Comparison of ENCODE assay signal across 40 cellular contexts in genomic region chr12:23502259-23502658, GRCh38.
"Had no signal": no experiment of that assay in that cellular context is flagged by ENCODE, and none has a peak within 500 bp of the region (broad histone marks: within the 10 kb centered on the region; RNA-seq: fewer than 3 reads in every experiment).

No MANE protein-coding gene starts in this region.

- FAIRE-seq: astrocyte, bronchial epithelial cell had no signal

- H3K36me3 Mint-ChIP-seq: activated naive CD4-positive, alpha-beta T cell treated with anti-CD3 and anti-CD28 coated beads, Interleukin-2, amount 10 ng/mL, durations not matched to agents 7 days and 5 days; activated naive CD4-positive, alpha-beta T cell treated with anti-CD3 and anti-CD28 coated beads, Interleukin-2, amount 50 U/mL, for 24 hours; activated naive CD4-positive, alpha-beta T cell treated with anti-CD3 and anti-CD28 coated beads, Interleukin-2, amount 50 U/mL, for 72 hours; activated naive CD8-positive, alpha-beta T cell; activated naive CD8-positive, alpha-beta T cell treated with anti-CD3 and anti-CD28 coated beads for 36 hours; activated naive CD8-positive, alpha-beta T cell treated with anti-CD3 and anti-CD28 coated beads, Interleukin-2, amount 10 ng/mL, durations not matched to agents 7 days and 5 days; brain had no signal

- H3K4me1 Mint-ChIP-seq: activated naive CD4-positive, alpha-beta T cell treated with anti-CD3 and anti-CD28 coated beads, Interleukin-2, amount 10 ng/mL, durations not matched to agents 7 days and 5 days; activated naive CD4-positive, alpha-beta T cell treated with anti-CD3 and anti-CD28 coated beads, Interleukin-2, amount 50 U/mL, for 24 hours; activated naive CD8-positive, alpha-beta T cell treated with anti-CD3 and anti-CD28 coated beads for 36 hours; activated naive CD8-positive, alpha-beta T cell treated with anti-CD3 and anti-CD28 coated beads, Interleukin-2, amount 10 ng/mL, durations not matched to agents 7 days and 5 days; activated naive CD8-positive, alpha-beta T cell treated with anti-CD3 and anti-CD28 coated beads, Interleukin-2, amount 50 U/mL, for 24 hours; activated T-helper 17 cell treated with anti-CD3 and anti-CD28 coated beads, Interleukin-2, amount 50 U/mL, for 72 hours; brain; central memory CD8-positive, alpha-beta T cell had no signal

- H3K4me3 Mint-ChIP-seq: activated naive CD4-positive, alpha-beta T cell treated with anti-CD3 and anti-CD28 coated beads for 36 hours; activated naive CD4-positive, alpha-beta T cell treated with anti-CD3 and anti-CD28 coated beads, Interleukin-2, amount 10 ng/mL, durations not matched to agents 7 days and 5 days; activated naive CD4-positive, alpha-beta T cell treated with anti-CD3 and anti-CD28 coated beads, Interleukin-2, amount 50 U/mL, for 24 hours; activated naive CD8-positive, alpha-beta T cell; activated naive CD8-positive, alpha-beta T cell treated with anti-CD3 and anti-CD28 coated beads for 36 hours; activated naive CD8-positive, alpha-beta T cell treated with anti-CD3 and anti-CD28 coated beads, Interleukin-2, amount 10 ng/mL, durations not matched to agents 7 days and 5 days; activated naive CD8-positive, alpha-beta T cell treated with anti-CD3 and anti-CD28 coated beads, Interleukin-2, amount 50 U/mL, for 24 hours; activated T-cell treated with anti-CD3 and anti-CD28 coated beads, Interleukin-2, amount 50 U/mL, for 24 hours; activated T-cell treated with anti-CD3 and anti-CD28 coated beads, Interleukin-2, amount 50 U/mL, for 4 hours; activated T-cell treated with anti-CD3 and anti-CD28 coated beads, Interleukin-2, amount 50 U/mL, for 72 hours; activated T-helper 1 cell treated with anti-CD3 and anti-CD28 coated beads, Interleukin-12 subunit alpha, Interleukin-12 subunit beta, Interleukin-2, Interleukin-4 antibody, amounts not matched to agents 30 ng/mL and 10 ng/mL and 1 ng/mL, durations not matched to agents 14 hours and 24 hours and 36 hours; activated T-helper 17 cell treated with anti-CD3 and anti-CD28 coated beads, Interleukin-2, amount 50 U/mL, for 72 hours; brain; central memory CD8-positive, alpha-beta T cell had no signal

- H3K4me3 ChIP-seq: adrenal gland, ascending aorta, body of pancreas, breast epithelium, cardiac muscle cell had no signal

- H3K4me1 ChIP-seq: adrenal gland, ascending aorta, body of pancreas, breast epithelium had no signal

- ATAC-seq: activated naive CD4-positive, alpha-beta T cell treated with anti-CD3 and anti-CD28 coated beads, Interleukin-2, amount 50 U/mL, for 72 hours; activated naive CD8-positive, alpha-beta T cell treated with anti-CD3 and anti-CD28 coated beads, Interleukin-2, amount 50 U/mL, for 24 hours; activated T-cell treated with anti-CD3 and anti-CD28 coated beads, Interleukin-2, amount 50 U/mL, for 4 hours; activated T-cell treated with anti-CD3 and anti-CD28 coated beads, Interleukin-2, amount 50 U/mL, for 72 hours; activated T-helper 17 cell treated with anti-CD3 and anti-CD28 coated beads, Interleukin-2, amount 50 U/mL, for 72 hours; body of pancreas had no signal

- H3K27ac ChIP-seq: adrenal gland, ascending aorta, body of pancreas, brain microvascular endothelial cell, breast epithelium, cardiac muscle cell had no signal

- DNase-seq: activated effector memory CD4-positive, alpha-beta T cell treated with anti-CD3 and anti-CD28 coated beads, Interleukin-2, amount 50 U/mL, for 16 hours; activated effector memory CD4-positive, alpha-beta T cell treated with Interleukin-2 at 50 U/mL for 16 hours; activated gamma-delta T cell; activated gamma-delta T cell treated with Interleukin-2 at 50 U/mL for 16 hours; activated naive CD4-positive, alpha-beta T cell; activated naive CD4-positive, alpha-beta T cell treated with anti-CD3 and anti-CD28 coated beads for 36 hours; activated naive CD4-positive, alpha-beta T cell treated with anti-CD3 and anti-CD28 coated beads, Interleukin-2, amount 10 ng/mL, durations not matched to agents 7 days and 5 days; activated naive CD4-positive, alpha-beta T cell treated with anti-CD3 and anti-CD28 coated beads, Interleukin-2, amount 50 U/mL, for 16 hours; activated naive CD4-positive, alpha-beta T cell treated with Interleukin-2 at 50 U/mL for 16 hours; activated naive CD8-positive, alpha-beta T cell treated with anti-CD3 and anti-CD28 coated beads for 36 hours; activated naive CD8-positive, alpha-beta T cell treated with anti-CD3 and anti-CD28 coated beads, Interleukin-2, amount 10 ng/mL, durations not matched to agents 7 days and 5 days; activated naive CD8-positive, alpha-beta T cell treated with anti-CD3 and anti-CD28 coated beads, Interleukin-2, amount 50 U/mL, for 24 hours; activated T-cell treated with anti-CD3 and anti-CD28 coated beads, Interleukin-2, amount 50 U/mL, for 1 hour; activated T-cell treated with anti-CD3 and anti-CD28 coated beads, Interleukin-2, amount 50 U/mL, for 24 hours; activated T-cell treated with anti-CD3 and anti-CD28 coated beads, Interleukin-2, amount 50 U/mL, for 4 hours; activated T-cell treated with anti-CD3 and anti-CD28 coated beads, Interleukin-2, amount 50 U/mL, for 48 hours; activated T-cell treated with anti-CD3 and anti-CD28 coated beads, Interleukin-2, amount 50 U/mL, for 72 hours; adrenal gland; amniotic stem cell; amygdala; anterior cingulate cortex; aorta; body of pancreas; brain microvascular endothelial cell; caudate nucleus; central memory CD4-positive, alpha-beta T cell; cerebellar nuclear complex had no signal

- H3K27me3 Mint-ChIP-seq: activated naive CD4-positive, alpha-beta T cell treated with anti-CD3 and anti-CD28 coated beads, Interleukin-2, amount 10 ng/mL, durations not matched to agents 7 days and 5 days; activated naive CD4-positive, alpha-beta T cell treated with anti-CD3 and anti-CD28 coated beads, Interleukin-2, amount 50 U/mL, for 24 hours; activated naive CD8-positive, alpha-beta T cell; activated naive CD8-positive, alpha-beta T cell treated with anti-CD3 and anti-CD28 coated beads for 36 hours; activated naive CD8-positive, alpha-beta T cell treated with anti-CD3 and anti-CD28 coated beads, Interleukin-2, amount 10 ng/mL, durations not matched to agents 7 days and 5 days; activated naive CD8-positive, alpha-beta T cell treated with anti-CD3 and anti-CD28 coated beads, Interleukin-2, amount 50 U/mL, for 24 hours; activated T-cell treated with anti-CD3 and anti-CD28 coated beads, Interleukin-2, amount 50 U/mL, for 24 hours; activated T-helper 17 cell treated with anti-CD3 and anti-CD28 coated beads, Interleukin-2, amount 50 U/mL, for 72 hours; brain; central memory CD8-positive, alpha-beta T cell had no signal

- H3K9me3 Mint-ChIP-seq: activated naive CD4-positive, alpha-beta T cell treated with anti-CD3 and anti-CD28 coated beads for 36 hours; activated naive CD8-positive, alpha-beta T cell treated with anti-CD3 and anti-CD28 coated beads for 36 hours had no signal

- H3K9me3 ChIP-seq: adrenal gland, body of pancreas, breast epithelium had no signal

- H3K27ac Mint-ChIP-seq: activated naive CD4-positive, alpha-beta T cell treated with anti-CD3 and anti-CD28 coated beads for 36 hours; activated naive CD4-positive, alpha-beta T cell treated with anti-CD3 and anti-CD28 coated beads, Interleukin-2, amount 10 ng/mL, durations not matched to agents 7 days and 5 days; activated naive CD4-positive, alpha-beta T cell treated with anti-CD3 and anti-CD28 coated beads, Interleukin-2, amount 50 U/mL, for 24 hours; activated naive CD4-positive, alpha-beta T cell treated with anti-CD3 and anti-CD28 coated beads, Interleukin-2, amount 50 U/mL, for 72 hours; activated naive CD8-positive, alpha-beta T cell; activated naive CD8-positive, alpha-beta T cell treated with anti-CD3 and anti-CD28 coated beads for 36 hours; activated naive CD8-positive, alpha-beta T cell treated with anti-CD3 and anti-CD28 coated beads, Interleukin-2, amount 10 ng/mL, durations not matched to agents 7 days and 5 days; activated naive CD8-positive, alpha-beta T cell treated with anti-CD3 and anti-CD28 coated beads, Interleukin-2, amount 50 U/mL, for 24 hours; activated T-cell treated with anti-CD3 and anti-CD28 coated beads, Interleukin-2, amount 50 U/mL, for 24 hours; activated T-cell treated with anti-CD3 and anti-CD28 coated beads, Interleukin-2, amount 50 U/mL, for 72 hours; activated T-helper 1 cell treated with anti-CD3 and anti-CD28 coated beads, Interleukin-12 subunit alpha, Interleukin-12 subunit beta, Interleukin-2, Interleukin-4 antibody, amounts not matched to agents 30 ng/mL and 10 ng/mL and 1 ng/mL, durations not matched to agents 14 hours and 24 hours and 36 hours; activated T-helper 17 cell treated with anti-CD3 and anti-CD28 coated beads, Interleukin-2, amount 50 U/mL, for 72 hours; activated T-helper 2 cell treated with anti-CD3 and anti-CD28 coated beads, Interferon-gamma antibody, Interleukin-2, Interleukin-4, amounts not matched to agents 10 μg/mL and 5 μg/mL and 100 μg/mL, durations not matched to agents 14 hours and 24 hours and 36 hours; brain had no signal

- H3K36me3 ChIP-seq: adrenal gland, ascending aorta, brain microvascular endothelial cell, breast epithelium, cardiac muscle cell had no signal

- H3K27me3 ChIP-seq: adrenal gland, ascending aorta, body of pancreas, brain microvascular endothelial cell, breast epithelium, cardiac muscle cell had no signal
